In genomic region chr12:96811083-96811482, GRCh38 we compare ENCODE assay signal across 14 cellular contexts.
A peak's percentile ranks its signal among the peaks of the same experiment; 100 is the strongest.
DNase-seq lines count a peak whose midpoint lies in the region; ATAC-seq and TF ChIP-seq lines count a peak whose summit lies in the region.
"Had no signal": no experiment of that assay in that cellular context is flagged by ENCODE, and none has a peak within 500 bp of the region (broad histone marks: within the 10 kb centered on the region; RNA-seq: fewer than 3 reads in every experiment).

No MANE protein-coding gene starts in this region.

- H3K4me1 Mint-ChIP-seq in HFFc6 (ENCODE audit: low read depth), result peaks cover 64% of the 10 kb centered on the region
- H3K4me1 Mint-ChIP-seq in activated naive CD4-positive, alpha-beta T cell treated with anti-CD3 and anti-CD28 coated beads for 36 hours (ENCODE audit: low read depth), result no peaks in the 10 kb centered on the region

- TF ChIP-seq CTCF in HFFc6 (IDR thresholded peaks at IDR 0.05), result no peak

- H3K9me3 Mint-ChIP-seq in HFFc6, result peaks cover 4% of the 10 kb centered on the region; the same call in 1 of the 2 replicates
- H3K9me3 Mint-ChIP-seq in activated naive CD4-positive, alpha-beta T cell treated with anti-CD3 and anti-CD28 coated beads for 36 hours, result no peaks in the 10 kb centered on the region

- peaks cover 8% of the 10 kb centered on the region; the same call in 1 of the 2 replicates for H3K36me3 Mint-ChIP-seq in HFFc6 (ENCODE audit: low read depth)
- H3K36me3 Mint-ChIP-seq in activated naive CD4-positive, alpha-beta T cell treated with anti-CD3 and anti-CD28 coated beads for 36 hours (ENCODE audit: low read depth), result no peaks in the 10 kb centered on the region

- peak overlapping the region; percentile 59 for H3K27ac Mint-ChIP-seq in HFFc6
- H3K27ac Mint-ChIP-seq in activated naive CD4-positive, alpha-beta T cell treated with anti-CD3 and anti-CD28 coated beads for 36 hours, result no peak overlapping the region

- peak overlapping the region; percentile 53 for H3K4me3 Mint-ChIP-seq in HFFc6
- H3K4me3 Mint-ChIP-seq in activated naive CD4-positive, alpha-beta T cell treated with anti-CD3 and anti-CD28 coated beads for 36 hours, result no peak overlapping the region
- H3K4me3 Mint-ChIP-seq: neural crest cell had no signal

- ATAC-seq in GM19324 (IDR thresholded peaks at IDR 0.05; ENCODE audit: low FRiP score, unreplicated experiment), result no peak

- in situ Hi-C loops in ACHN (cut with HindIII; ENCODE audit: low pct_ligation_motif_present, low pct_unique_long_range_greater_than_20kb, low sequenced_read_pairs), result no loop called here

- H3K27me3 Mint-ChIP-seq in HFFc6 (ENCODE audit: insufficient read depth), result no peaks in the 10 kb centered on the region; the same call in 1 of the 2 replicates
- no peaks in the 10 kb centered on the region for H3K27me3 Mint-ChIP-seq in activated naive CD4-positive, alpha-beta T cell treated with anti-CD3 and anti-CD28 coated beads for 36 hours (ENCODE audit: low read depth)

- CTCF ChIA-PET in activated naive CD4-positive, alpha-beta T cell treated with anti-CD3 and anti-CD28 coated beads for 36 hours (lab: Charles Lee), result no interaction called here

- peak; percentile 84 for DNase-seq in ACHN
- peak; percentile 90 for DNase-seq in HFFc6
- DNase-seq in T1000 (lab: John Stamatoyannopoulos, UW), result peak; percentile 48
- peak; percentile 2 for DNase-seq in hepatic stellate cell (ENCODE audit: low spot score)
- no peak for DNase-seq in T-helper 9 cell
- DNase-seq in NCI-H526 (lab: John Stamatoyannopoulos, UW), result no peak
- DNase-seq in activated naive CD4-positive, alpha-beta T cell treated with anti-CD3 and anti-CD28 coated beads for 36 hours, result no peak
- DNase-seq: activated CD4-positive, alpha-beta T cell treated with anti-CD3 and anti-CD28 coated beads for 1 hour; activated naive CD4-positive, alpha-beta T cell treated with Interleukin-2 at 50 U/mL for 16 hours; C1 segment of cervical spinal cord; effector CD8-positive, alpha-beta T cell; NCI-H2107 had no signal

- intact Hi-C loops in activated naive CD4-positive, alpha-beta T cell treated with anti-CD3 and anti-CD28 coated beads for 36 hours (cut with micrococcal nuclease), result no loop called here

Comparison
In these comparisons a context has a peak if more than half of its experiments do, and no peak if none do; other contexts are left out.
1. DNase-seq: peak in ACHN (single experiment), HFFc6 (single experiment), T1000 (single experiment) and hepatic stellate cell (single experiment); none in T-helper 9 cell (single experiment), NCI-H526 (0 of 2) and activated naive CD4-positive, alpha-beta T cell treated with anti-CD3 and anti-CD28 coated beads for 36 hours (single experiment).